ENCODE assay signal across 14 cellular contexts in genomic region chr15:85489773-85490493, GRCh38.
DNase-seq lines count a peak whose midpoint lies in the region; ATAC-seq, FAIRE-seq and TF ChIP-seq lines count a peak whose summit lies in the region.
"Had no signal": no experiment of that assay in that cellular context is flagged by ENCODE, and none has a peak within 500 bp of the region (broad histone marks: within the 10 kb centered on the region; RNA-seq: fewer than 3 reads in every experiment).

No MANE protein-coding gene starts in this region.

- peaks cover 29 to 54% of the 10 kb centered on the region in 2 donors for H3K4me1 Mint-ChIP-seq in effector memory CD8-positive, alpha-beta T cell (ENCODE audit: low read depth in 2 of 2)
- H3K4me1 Mint-ChIP-seq in natural killer cell treated with Interleukin-12 subunit alpha and Interleukin-12 subunit beta and Interleukin-15 and Interleukin-18, amount 100 ng/mL, for 72 hours (ENCODE audit: low read depth in 2 of 2) = peaks cover 14 to 22% of the 10 kb centered on the region in 2 donors

- H3K4me3 ChIP-seq in A549 (no peak overlapping the region), gastrocnemius medialis (no peak overlapping the region)
- H3K4me3 ChIP-seq: HAP-1, uterus had no signal

- no peak overlapping the region for H3K4me2 ChIP-seq in A549

- H3K27ac ChIP-seq in A549 (no peak overlapping the region), gastrocnemius medialis (no peak overlapping the region)
- H3K27ac ChIP-seq: uterus had no signal

- in situ Hi-C loops in gastrocnemius medialis (cut with MboI; ENCODE audit: low sequenced_read_pairs in 4 of 4) = loop anchor here in 3 of 4 donors (10.0 to 25.0 kb wide), 4 partner anchors 197 to 347 kb away; no protein-coding TSS in a partner anchor

- TF ChIP-seq CTCF in A549 (IDR thresholded peaks at IDR 0.05) = no peak
- no peak for TF ChIP-seq CTCF in GM10266 (IDR thresholded peaks at IDR 0.05; ENCODE audit: control insufficient read depth, insufficient read depth, low read depth, missing control alignments)
- no peak for TF ChIP-seq CTCF in gastrocnemius medialis (IDR thresholded peaks at IDR 0.05 in 4 of 5, conservative IDR thresholded peaks at IDR 0.05 in 1 of 5)

- no peaks in the 10 kb centered on the region for H3K27me3 ChIP-seq in gastrocnemius medialis
- H3K27me3 ChIP-seq: uterus had no signal

- 73% methylated on average over 3 of the region's 3 CpGs for WGBS in A549 (ENCODE audit: missing lambda C conversion rate)

- TF ChIP-seq POLR2A in A549 (IDR thresholded peaks at IDR 0.05; ENCODE audit: low read length) (no peak), gastrocnemius medialis (IDR thresholded peaks at IDR 0.05) (no peak)

- intact Hi-C loops in gastrocnemius medialis (cut with DNase I; ENCODE audit: low total_unique reads) = loop anchor here (5.0 kb wide), 2 partner anchors 217 to 347 kb away; no protein-coding TSS in a partner anchor

- H3K9me3 ChIP-seq in A549 (no peaks in the 10 kb centered on the region), gastrocnemius medialis (no peaks in the 10 kb centered on the region)
- H3K9me3 ChIP-seq: HAP-1, uterus had no signal

- TF ChIP-seq EP300 in A549 (IDR thresholded peaks at IDR 0.05) = no peak

- CTCF ChIA-PET in A549 (lab: Yijun Ruan, JAX) = interaction anchor here (0.8 to 5.6 kb wide), 11 partner anchors 10 to 351 kb away, joined by 3 to 42 read pairs (median 6); no protein-coding TSS in a partner anchor

- POLR2A ChIA-PET in A549 (lab: Yijun Ruan, JAX) = no interaction called here

- H3K4me1 ChIP-seq in A549 (peaks cover 19% of the 10 kb centered on the region), gastrocnemius medialis (peaks cover 0 to 14% of the 10 kb centered on the region in 2 donors)
- H3K4me1 ChIP-seq: uterus had no signal

- H3K27ac Mint-ChIP-seq in effector memory CD8-positive, alpha-beta T cell = peak overlapping the region; percentile 29 to 90
- H3K27ac Mint-ChIP-seq in natural killer cell treated with Interleukin-12 subunit alpha and Interleukin-12 subunit beta and Interleukin-15 and Interleukin-18, amount 100 ng/mL, for 72 hours = peak overlapping the region in 1 of 2 donors; percentile 40

- no peaks in the 10 kb centered on the region for H3K36me3 ChIP-seq in gastrocnemius medialis
- H3K36me3 ChIP-seq: HAP-1, uterus had no signal

- no peak for TF ChIP-seq RAD21 in A549 (conservative IDR thresholded peaks at IDR 0.05 in 1 of 2, IDR thresholded peaks at IDR 0.05 in 1 of 2)

- no peaks in the 10 kb centered on the region for H3K9me3 Mint-ChIP-seq in effector memory CD8-positive, alpha-beta T cell
- H3K9me3 Mint-ChIP-seq in natural killer cell treated with Interleukin-12 subunit alpha and Interleukin-12 subunit beta and Interleukin-15 and Interleukin-18, amount 100 ng/mL, for 72 hours = no peaks in the 10 kb centered on the region

- ATAC-seq in A549 (no peak), HG03354 (IDR thresholded peaks at IDR 0.05; ENCODE audit: poor library complexity, severe bottlenecking, unreplicated experiment) (peak; percentile 55), gastrocnemius medialis (no peak)
- ATAC-seq in effector memory CD8-positive, alpha-beta T cell (replicated peaks) = no peak
- ATAC-seq in natural killer cell treated with Interleukin-12 subunit alpha and Interleukin-12 subunit beta and Interleukin-15 and Interleukin-18, amount 100 ng/mL, for 72 hours = no peak
- ATAC-seq: left colon, Panc1, SK-N-SH treated with all-trans-retinoic acid at 6 μM for 48 hours had no signal

- peak; percentile 88 for FAIRE-seq in A549 (lab: Jason Lieb, UNC)

- H3K4me3 Mint-ChIP-seq in effector memory CD8-positive, alpha-beta T cell = no peak overlapping the region
- H3K4me3 Mint-ChIP-seq in natural killer cell treated with Interleukin-12 subunit alpha and Interleukin-12 subunit beta and Interleukin-15 and Interleukin-18, amount 100 ng/mL, for 72 hours = no peak overlapping the region

- no peaks in the 10 kb centered on the region for H3K27me3 Mint-ChIP-seq in effector memory CD8-positive, alpha-beta T cell
- no peaks in the 10 kb centered on the region for H3K27me3 Mint-ChIP-seq in natural killer cell treated with Interleukin-12 subunit alpha and Interleukin-12 subunit beta and Interleukin-15 and Interleukin-18, amount 100 ng/mL, for 72 hours

- no peak for DNase-seq in A549 (ENCODE audit: low read depth in 1 of 2, low spot score in 1 of 2)
- peak; percentile 15 for DNase-seq in GM10266 (ENCODE audit: extremely low spot score)
- DNase-seq in effector memory CD8-positive, alpha-beta T cell = no peak
- DNase-seq in cerebellum (ENCODE audit: low spot score) = no peak
- no peak for DNase-seq in natural killer cell treated with Interleukin-12 subunit alpha and Interleukin-12 subunit beta and Interleukin-15 and Interleukin-18, amount 100 ng/mL, for 72 hours (ENCODE audit: low spot score)
- no peak for DNase-seq in NCI-H345 treated with DMSO at 0.1 percent for 48 hours (lab: John Stamatoyannopoulos, UW; ENCODE audit: unreplicated experiment)
- DNase-seq in gastrocnemius medialis = no peak
- DNase-seq: DMS153, left colon, uterus had no signal

- H3K36me3 Mint-ChIP-seq in effector memory CD8-positive, alpha-beta T cell (ENCODE audit: insufficient read depth) = peaks cover 9% of the 10 kb centered on the region
- H3K36me3 Mint-ChIP-seq in natural killer cell treated with Interleukin-12 subunit alpha and Interleukin-12 subunit beta and Interleukin-15 and Interleukin-18, amount 100 ng/mL, for 72 hours = no peaks in the 10 kb centered on the region

TF ChIP-seq in A549, 52 proteins besides CTCF, POLR2A, EP300 and RAD21:
- TF ChIP-seq HES2 (IDR thresholded peaks at IDR 0.05) (no peak), BCL3 (IDR thresholded peaks at IDR 0.05) (no peak), FOXS1 (CRISPR knock-in tag; IDR thresholded peaks at IDR 0.05) (no peak), ESRRA (IDR thresholded peaks at IDR 0.05; ENCODE audit: borderline replicate concordance, low read length) (no peak), EHF (CRISPR knock-in tag; IDR thresholded peaks at IDR 0.05) (no peak), JUN (IDR thresholded peaks at IDR 0.05) (no peak)
